ENCODE assay signal across 8 cellular contexts in the genomic region with DNA sequence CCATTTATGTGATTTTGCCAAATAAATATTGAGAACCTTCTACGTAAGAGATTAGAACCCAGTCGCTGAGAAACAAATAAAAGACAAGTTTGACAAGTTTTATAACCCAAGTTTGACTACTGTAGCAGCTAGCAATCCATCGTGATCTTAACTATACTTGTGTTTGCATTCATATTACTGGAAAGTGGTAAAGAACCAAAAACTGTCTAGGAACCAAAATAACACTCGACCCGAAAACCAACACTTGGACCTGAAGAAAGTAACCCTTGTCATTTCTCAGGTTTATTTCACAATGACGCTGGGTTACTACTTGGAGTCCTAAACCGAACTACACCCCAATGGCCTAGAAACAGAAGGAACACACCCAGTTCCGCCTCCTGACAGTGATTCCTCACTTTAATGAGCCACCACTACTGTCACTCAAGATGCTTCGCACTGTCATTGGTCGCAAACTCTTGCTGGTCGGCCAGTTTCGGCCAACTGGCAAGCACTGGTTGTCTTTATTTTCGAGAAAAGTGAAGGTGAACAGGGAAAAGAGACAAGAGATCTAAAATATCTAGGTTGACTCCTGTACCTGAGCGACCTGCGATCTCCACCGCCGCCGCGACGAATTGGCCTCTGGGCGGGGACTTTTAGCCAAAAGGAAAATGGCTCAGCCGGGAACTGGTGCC. TPM values are rescaled to one million over a fixed set of nuclear protein-coding genes. Genes with fewer than 3 reads are reported as not detected.
DNase-seq lines count a peak whose midpoint lies in the region; ATAC-seq and TF ChIP-seq lines count a peak whose summit lies in the region.

No MANE protein-coding gene starts in this region.

- H3K36me3 ChIP-seq in SU-DHL-6 (ENCODE audit: low read length) (no peaks in the 10 kb centered on the region), osteoblast (ENCODE audit: insufficient read depth, low read length) (no peaks in the 10 kb centered on the region), thoracic aorta (no peaks in the 10 kb centered on the region)

- peaks cover 7% of the 10 kb centered on the region for H3F3A ChIP-seq in SU-DHL-6 (ENCODE audit: insufficient read depth)

- H3K27ac ChIP-seq in SU-DHL-6 (ENCODE audit: low read depth, low read length): peak overlapping the region; percentile 92
- peak overlapping the region; percentile 99 for H3K27ac ChIP-seq in osteoblast (ENCODE audit: low read depth, low read length)
- peak overlapping the region; percentile 94 to 99 for H3K27ac ChIP-seq in thoracic aorta

- intact Hi-C loops in head of caudate nucleus (cut with DNase I): no loop called here

- DNase-seq in GM10266 (ENCODE audit: extremely low spot score) (peak; percentile 87), NCI-H128 (lab: John Stamatoyannopoulos, UW; ENCODE audit: unreplicated experiment) (peak; percentile 9), head of caudate nucleus (peak; percentile 73 to 97 (median 92)), osteoblast (ENCODE audit: insufficient read length, low spot score, missing footprints) (peak; percentile 87), thoracic aorta (ENCODE audit: low spot score) (peak; percentile 58)
- DNase-seq in activated naive CD8-positive, alpha-beta T cell treated with anti-CD3 and anti-CD28 coated beads, Interleukin-2, amount 50 U/mL, for 16 hours (ENCODE audit: low read depth, low spot score): peak; percentile 42

- peak overlapping the region; percentile 92 for H3K4me2 ChIP-seq in SU-DHL-6 (ENCODE audit: low read depth, low read length, poor library complexity, severe bottlenecking)
- peak overlapping the region; percentile 85 for H3K4me2 ChIP-seq in osteoblast (ENCODE audit: insufficient read depth, low read length)

- H3K9me2 ChIP-seq in SU-DHL-6 (replicated peaks; ENCODE audit: insufficient read depth, low read length): no peaks in the 10 kb centered on the region

- H3K4me1 ChIP-seq in osteoblast (ENCODE audit: insufficient read depth, low read length): peaks cover 15% of the 10 kb centered on the region
- peaks cover 8 to 34% of the 10 kb centered on the region in 2 donors for H3K4me1 ChIP-seq in thoracic aorta (ENCODE audit: control insufficient read depth in 1 of 2, low read depth in 2 of 2)

- H3K9ac ChIP-seq in SU-DHL-6 (ENCODE audit: low read length): peak overlapping the region; percentile 78

- peaks cover 82% of the 10 kb centered on the region for H3K79me2 ChIP-seq in SU-DHL-6 (ENCODE audit: insufficient read depth, low read length)
- peaks cover 71% of the 10 kb centered on the region for H3K79me2 ChIP-seq in osteoblast (ENCODE audit: insufficient read depth, low read length)

- no peaks in the 10 kb centered on the region for H3K9me3 ChIP-seq in SU-DHL-6 (ENCODE audit: insufficient read depth, low read length)
- no peaks in the 10 kb centered on the region for H3K9me3 ChIP-seq in osteoblast (ENCODE audit: low read depth, low read length)
- no peaks in the 10 kb centered on the region for H3K9me3 ChIP-seq in thoracic aorta

- ATAC-seq in HG02763 (IDR thresholded peaks at IDR 0.05; ENCODE audit: unreplicated experiment) (peak; percentile 99), thoracic aorta (ENCODE audit: insufficient number of reproducible peaks, low FRiP score, low read depth) (peak; percentile 98)

- peak overlapping the region; percentile 94 for H2AFZ ChIP-seq in SU-DHL-6 (ENCODE audit: low read depth, low read length, severe bottlenecking)
- H2AFZ ChIP-seq in osteoblast (ENCODE audit: low read length): peak overlapping the region; percentile 99

- H3K4me3 ChIP-seq in SU-DHL-6 (ENCODE audit: insufficient read depth, low read length, poor library complexity, severe bottlenecking): peak overlapping the region; percentile 80
- H3K4me3 ChIP-seq in osteoblast (ENCODE audit: insufficient read depth, low read length): peak overlapping the region; percentile 88
- H3K4me3 ChIP-seq in thoracic aorta: peak overlapping the region; percentile 85

- no peak for TF ChIP-seq CTCF in GM10266 (IDR thresholded peaks at IDR 0.05; ENCODE audit: control insufficient read depth, insufficient read depth, low read depth, missing control alignments)
- no peak for TF ChIP-seq CTCF in SU-DHL-6 (IDR thresholded peaks at IDR 0.05; ENCODE audit: insufficient read depth, low read length, poor library complexity, severe bottlenecking)
- no peak for TF ChIP-seq CTCF in osteoblast (IDR thresholded peaks at IDR 0.05; ENCODE audit: extremely low read depth, low read depth, low read length)
- no peak for TF ChIP-seq CTCF in thoracic aorta (IDR thresholded peaks at IDR 0.05)

- H3K27me3 ChIP-seq in SU-DHL-6 (ENCODE audit: low read length) (no peaks in the 10 kb centered on the region), osteoblast (ENCODE audit: insufficient read depth, low read length) (no peaks in the 10 kb centered on the region), thoracic aorta (replicated peaks; ENCODE audit: insufficient read depth) (no peaks in the 10 kb centered on the region)

- H4K20me1 ChIP-seq in SU-DHL-6 (ENCODE audit: low read depth, low read length): no peaks in the 10 kb centered on the region
- H4K20me1 ChIP-seq in osteoblast (ENCODE audit: insufficient read depth, low read length): no peaks in the 10 kb centered on the region

RNA-seq across cellular contexts. Expression of gene FBXO8, which starts 0.5 kb away (rescaled TPM):
- total RNA-seq in osteoblast: 30.1 and 32.2 TPM in 2 replicates
- 10 to 100 TPM; 19.6 to 25.5 TPM for total RNA-seq in thoracic aorta

RNA-seq across cellular contexts. Expression of gene CEP44, which starts 0.7 kb away (rescaled TPM):
- total RNA-seq in osteoblast (10.9 and 12.4 TPM in 2 replicates), thoracic aorta (10 to 100 TPM; 15.3 to 18.2 TPM)

Comparison
In these comparisons a context has a peak if more than half of its experiments do, and no peak if none do; other contexts are left out.
1. Peak in every context shown above with its lines: DNase-seq, ATAC-seq, H3K4me3 ChIP-seq and H3K27ac ChIP-seq.
2. DNase-seq: peak in every context shown above with its lines; median percentile 92 in head of caudate nucleus; 87 in GM10266; 87 in osteoblast; 58 in thoracic aorta; 42 in activated naive CD8-positive, alpha-beta T cell treated with anti-CD3 and anti-CD28 coated beads, Interleukin-2, amount 50 U/mL, for 16 hours; 9 in NCI-H128.